17 cellular contexts compared by ENCODE assay signal in the genomic region with DNA sequence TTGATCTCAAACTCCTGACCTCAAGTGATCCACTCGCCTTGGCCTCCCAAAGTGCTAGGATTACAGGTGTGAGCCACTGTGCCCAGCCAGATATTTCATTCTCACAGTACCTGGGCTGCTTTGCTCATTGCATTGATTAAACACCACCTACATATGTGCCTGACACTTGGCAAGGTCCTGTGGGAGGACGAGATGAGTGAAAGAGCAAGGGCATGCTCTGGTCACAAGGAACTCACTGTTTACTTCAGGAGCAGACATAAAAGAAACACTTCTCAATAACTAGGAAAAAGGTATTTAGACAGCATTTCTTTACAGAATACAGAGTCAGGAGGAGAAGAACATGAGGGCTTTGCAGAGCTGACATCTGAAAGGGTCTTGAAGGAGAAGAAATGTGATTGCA.
A peak's percentile ranks its signal among the peaks of the same experiment; 100 is the strongest.
DNase-seq lines count a peak whose midpoint lies in the region; ATAC-seq, FAIRE-seq and TF ChIP-seq lines count a peak whose summit lies in the region.
"Had no signal": no experiment of that assay in that cellular context is flagged by ENCODE, and none has a peak within 500 bp of the region (broad histone marks: within the 10 kb centered on the region; RNA-seq: fewer than 3 reads in every experiment).

No MANE protein-coding gene starts in this region.

- H3K18ac ChIP-seq in mesenchymal stem cell (ENCODE audit: low read depth in 1 of 2, low read length in 2 of 2) = no peak overlapping the region

- no peak overlapping the region for H2AK5ac ChIP-seq in mesenchymal stem cell (ENCODE audit: low read length, severe bottlenecking)

- H3K4ac ChIP-seq in mesenchymal stem cell (ENCODE audit: low read depth in 1 of 2, low read length in 2 of 2) = no peak overlapping the region

- H3K36me3 ChIP-seq in Peyer's patch = no peaks in the 10 kb centered on the region
- H3K36me3 ChIP-seq in mesenchymal stem cell (ENCODE audit: control insufficient read depth in 1 of 2, insufficient read depth in 2 of 2, low read depth in 1 of 2, low read length in 2 of 2) = peaks cover 0 to 3% of the 10 kb centered on the region in 2 experiments
- H3K36me3 ChIP-seq in small intestine (ENCODE audit: control insufficient read depth in 2 of 2, insufficient read depth in 2 of 2, low read length in 2 of 2) = no peaks in the 10 kb centered on the region
- H3K36me3 ChIP-seq: BE2C had no signal

- TF ChIP-seq POLR2A in GM12892 (IDR thresholded peaks at IDR 0.05; ENCODE audit: low read depth, low read length) (no peak), Peyer's patch (IDR thresholded peaks at IDR 0.05) (no peak)

- no peak for TF ChIP-seq CTCF in Peyer's patch (IDR thresholded peaks at IDR 0.05)

- no peak overlapping the region for H2BK12ac ChIP-seq in mesenchymal stem cell (ENCODE audit: low read length in 2 of 2)

- H3K4me2 ChIP-seq in mesenchymal stem cell (ENCODE audit: low read length, poor library complexity, severe bottlenecking) = no peak overlapping the region
- H3K4me2 ChIP-seq: GM23338 had no signal

- no peak overlapping the region for H2AFZ ChIP-seq in mesenchymal stem cell (ENCODE audit: low read depth, low read length)
- H2AFZ ChIP-seq: GM23338 had no signal

- H3K4me3 ChIP-seq in Peyer's patch (no peak overlapping the region), mesenchymal stem cell (ENCODE audit: insufficient read depth in 1 of 2, low read depth in 1 of 2, low read length in 2 of 2) (no peak overlapping the region), small intestine (ENCODE audit: low read depth in 1 of 2, low read length in 2 of 2) (no peak overlapping the region)
- H3K4me3 ChIP-seq: GM12878, GM23338 had no signal

- H3K9ac ChIP-seq in mesenchymal stem cell (ENCODE audit: low read length) = no peak overlapping the region

- H3K14ac ChIP-seq in mesenchymal stem cell (ENCODE audit: low read length in 2 of 2) = peak overlapping the region in 1 of 2 experiments; percentile 81

- no peak overlapping the region for H3K23ac ChIP-seq in mesenchymal stem cell (ENCODE audit: low read length in 2 of 2)

- H3K4me1 ChIP-seq in Peyer's patch = peaks cover 0 to 22% (median 5%) of the 10 kb centered on the region in 4 donors
- H3K4me1 ChIP-seq in mesenchymal stem cell (ENCODE audit: control insufficient read depth, insufficient read depth, low read depth, low read length) = peaks cover 15% of the 10 kb centered on the region
- peaks cover 2 to 3% of the 10 kb centered on the region in 2 donors for H3K4me1 ChIP-seq in small intestine (ENCODE audit: control insufficient read depth in 2 of 2, insufficient read depth in 1 of 2, low read depth in 1 of 2, low read length in 1 of 2)
- H3K4me1 ChIP-seq: BE2C had no signal

- WGBS in mesenchymal stem cell = 100% methylated on average over 1 of the region's 2 CpGs
- 11 to 56% (median 29%) methylated on average over 2 of the region's 2 CpGs for WGBS in small intestine, 3 donors

- H2BK15ac ChIP-seq in mesenchymal stem cell (ENCODE audit: low read depth, poor library complexity, severe bottlenecking) = no peak overlapping the region

- H4K8ac ChIP-seq in mesenchymal stem cell (ENCODE audit: low read length) = peak overlapping the region; percentile 50

- peak; percentile 24 for FAIRE-seq in GM12892 (lab: Jason Lieb, UNC)
- no peak for FAIRE-seq in small intestine (lab: Jason Lieb, UNC)
- FAIRE-seq: GM12878 had no signal

- no peak overlapping the region for H2BK5ac ChIP-seq in mesenchymal stem cell (ENCODE audit: low read depth, low read length, poor library complexity, severe bottlenecking)

- H2BK120ac ChIP-seq in mesenchymal stem cell (ENCODE audit: low read depth, low read length) = no peak overlapping the region

- H3K27me3 ChIP-seq in Peyer's patch (no peaks in the 10 kb centered on the region), mesenchymal stem cell (ENCODE audit: control insufficient read depth in 1 of 2, insufficient read depth in 1 of 2, low read length in 2 of 2) (peaks cover 0 to 10% of the 10 kb centered on the region in 2 experiments), small intestine (ENCODE audit: control insufficient read depth in 2 of 2, insufficient read depth in 2 of 2, low read length in 2 of 2) (no peaks in the 10 kb centered on the region)
- H3K27me3 ChIP-seq: BE2C had no signal

- H3K9me3 ChIP-seq in Peyer's patch = no peaks in the 10 kb centered on the region
- peaks cover 10% of the 10 kb centered on the region for H3K9me3 ChIP-seq in mesenchymal stem cell (ENCODE audit: control insufficient read depth, low read length)
- H3K9me3 ChIP-seq in small intestine (ENCODE audit: control insufficient read depth, low read depth) = no peaks in the 10 kb centered on the region
- H3K9me3 ChIP-seq: BE2C had no signal

- no peak for DNase-seq in GM12892 (ENCODE audit: insufficient read length)
- peak in 1 of 3 donors; percentile 39 for DNase-seq in Peyer's patch
- no peak for DNase-seq in mesenchymal stem cell
- peak; percentile 46 for DNase-seq in small intestine
- no peak for DNase-seq in NCI-H774 (lab: John Stamatoyannopoulos, UW)
- no peak for DNase-seq in SKM-1 treated with dmso at 0.1 percent for 144 hours (lab: John Stamatoyannopoulos, UW; ENCODE audit: unreplicated experiment)
- no peak for DNase-seq in amygdala (lab: John Stamatoyannopoulos, UW)
- DNase-seq: ACHN; BE2C; CD4-positive, alpha-beta memory T cell; DMS79; H7; IMR-90 had no signal

- no peak overlapping the region for H4K91ac ChIP-seq in mesenchymal stem cell (ENCODE audit: low read length)

- no peak for ATAC-seq in HG02798 (IDR thresholded peaks at IDR 0.05; ENCODE audit: poor library complexity, unreplicated experiment)
- ATAC-seq: GM12878, GM23338 had no signal

- peak overlapping the region in 3 of 4 donors; percentile 51 to 75 (median 54) for H3K27ac ChIP-seq in Peyer's patch
- no peak overlapping the region for H3K27ac ChIP-seq in mesenchymal stem cell (ENCODE audit: low read length, poor library complexity, severe bottlenecking)
- peak overlapping the region in 1 of 2 donors; percentile 62 for H3K27ac ChIP-seq in small intestine (ENCODE audit: low read depth in 1 of 2, low read length in 1 of 2)
- H3K27ac ChIP-seq: C4-2B had no signal

- H3K79me1 ChIP-seq in mesenchymal stem cell (replicated peaks; ENCODE audit: low read length, poor library complexity, severe bottlenecking) = no peaks in the 10 kb centered on the region
